ENCODE assay signal across 8 cellular contexts in the genomic region with DNA sequence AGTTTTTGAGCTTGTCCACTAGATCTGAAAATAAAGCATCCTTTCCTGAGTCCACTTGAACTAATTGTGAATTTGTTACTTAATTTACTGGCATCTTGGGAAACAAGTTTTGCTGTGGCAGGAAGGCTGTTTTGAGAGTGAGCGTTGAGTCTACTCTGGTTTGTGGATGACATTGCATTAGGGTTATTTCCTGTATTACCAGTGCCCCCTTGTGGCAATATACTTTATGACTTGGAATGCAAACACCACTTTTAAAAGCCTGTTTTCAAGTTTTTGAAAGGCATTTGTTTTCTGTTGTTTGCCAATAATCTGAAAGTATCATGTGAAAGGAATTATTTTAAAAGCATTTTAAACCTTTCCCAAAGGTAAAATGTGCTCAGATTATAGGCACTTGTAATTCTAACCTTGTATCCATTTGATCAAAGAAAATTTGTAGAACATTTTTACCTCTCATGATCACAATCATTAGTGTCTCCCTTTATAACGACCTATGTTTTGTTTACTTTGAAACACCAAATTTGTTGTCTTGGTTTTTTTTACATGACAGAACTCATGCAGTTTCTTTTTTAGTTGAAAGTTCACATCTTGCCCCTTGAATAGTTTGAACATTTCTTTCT. TPM values are rescaled to one million over a fixed set of nuclear protein-coding genes. Genes with fewer than 3 reads are reported as not detected.
A peak's percentile ranks its signal among the peaks of the same experiment; 100 is the strongest.
DNase-seq lines count a peak whose midpoint lies in the region; ATAC-seq and TF ChIP-seq lines count a peak whose summit lies in the region.

No MANE protein-coding gene starts in this region.

- H3K4me3 ChIP-seq in OCI-LY1 (ENCODE audit: low read depth, low read length, poor library complexity, severe bottlenecking) (no peak overlapping the region), cardiac fibroblast (replicated peaks in 1 of 2; ENCODE audit: low read depth in 2 of 2, low read length in 2 of 2) (no peak overlapping the region), kidney epithelial cell (ENCODE audit: low read depth, low read length) (no peak overlapping the region)

- no peaks in the 10 kb centered on the region for H3K9me2 ChIP-seq in OCI-LY1 (ENCODE audit: low read depth, low read length)

- no peaks in the 10 kb centered on the region for H3K9me3 ChIP-seq in OCI-LY1 (ENCODE audit: low read length)

- H3K27me3 Mint-ChIP-seq in activated CD8-positive, alpha-beta memory T cell treated with anti-CD3 and anti-CD28 coated beads, Interleukin-2, amount 10 ng/mL, durations not matched to agents 7 days and 5 days = peaks cover 24% of the 10 kb centered on the region

- H3K9me3 Mint-ChIP-seq in activated CD8-positive, alpha-beta memory T cell treated with anti-CD3 and anti-CD28 coated beads, Interleukin-2, amount 10 ng/mL, durations not matched to agents 7 days and 5 days (ENCODE audit: low read depth) = no peaks in the 10 kb centered on the region

- TF ChIP-seq CTCF in OCI-LY1 (IDR thresholded peaks at IDR 0.05; ENCODE audit: low read length) = peak; percentile 75
- TF ChIP-seq CTCF in cardiac fibroblast (IDR thresholded peaks at IDR 0.05; ENCODE audit: low read depth, low read length) = peak; percentile 50
- peak; percentile 48 for TF ChIP-seq CTCF in kidney epithelial cell (IDR thresholded peaks at IDR 0.05; ENCODE audit: insufficient read depth, low read length, poor library complexity, severe bottlenecking)

- H3F3A ChIP-seq in OCI-LY1 (ENCODE audit: insufficient read depth, low read length) = no peaks in the 10 kb centered on the region

- H2AFZ ChIP-seq in OCI-LY1 (ENCODE audit: low read length) = no peak overlapping the region

- H3K4me3 Mint-ChIP-seq in activated CD8-positive, alpha-beta memory T cell treated with anti-CD3 and anti-CD28 coated beads, Interleukin-2, amount 10 ng/mL, durations not matched to agents 7 days and 5 days = no peak overlapping the region

- no peaks in the 10 kb centered on the region; the same call in 1 of the 2 replicates for H3K27me3 ChIP-seq in OCI-LY1 (ENCODE audit: insufficient read depth, low read length)
- H3K27me3 ChIP-seq in kidney epithelial cell (ENCODE audit: control insufficient read depth, insufficient read depth, low read length) = no peaks in the 10 kb centered on the region

- DNase-seq in activated CD8-positive, alpha-beta memory T cell treated with anti-CD3 and anti-CD28 coated beads, Interleukin-2, amount 10 ng/mL, durations not matched to agents 7 days and 5 days = no peak
- no peak for DNase-seq in activated CD8-positive, alpha-beta memory T cell treated with anti-CD3 and anti-CD28 coated beads, Interleukin-2, amount 50 U/mL, for 48 hours
- DNase-seq in cardiac fibroblast (ENCODE audit: low read depth in 2 of 2) = peak; percentile 87 to 89
- DNase-seq in kidney epithelial cell (ENCODE audit: low read depth) = no peak
- peak; percentile 94 for DNase-seq in superior temporal gyrus (ENCODE audit: extremely low spot score)

- CTCF ChIA-PET in activated CD8-positive, alpha-beta memory T cell treated with anti-CD3 and anti-CD28 coated beads, Interleukin-2, amount 10 ng/mL, durations not matched to agents 7 days and 5 days (lab: Charles Lee) = interaction anchor here (1.2 to 4.6 kb wide), 4 partner anchors 12 to 157 kb away, joined by 4 to 24 read pairs (median 5); a partner anchor contains a TSS

- peaks cover 2% of the 10 kb centered on the region for H3K4me1 Mint-ChIP-seq in activated CD8-positive, alpha-beta memory T cell treated with anti-CD3 and anti-CD28 coated beads, Interleukin-2, amount 10 ng/mL, durations not matched to agents 7 days and 5 days

- no peak overlapping the region for H3K9ac ChIP-seq in OCI-LY1 (ENCODE audit: low read length)

- H3K36me3 ChIP-seq in OCI-LY1 (ENCODE audit: insufficient read depth, low read length) (no peaks in the 10 kb centered on the region), kidney epithelial cell (ENCODE audit: control insufficient read depth, insufficient read depth, low read length) (no peaks in the 10 kb centered on the region)

- H3K4me2 ChIP-seq in OCI-LY1 (ENCODE audit: low read length) = no peak overlapping the region

- no peaks in the 10 kb centered on the region for H3K4me1 ChIP-seq in OCI-LY1 (ENCODE audit: insufficient read depth, low read length, severe bottlenecking)

- H3K36me3 Mint-ChIP-seq in activated CD8-positive, alpha-beta memory T cell treated with anti-CD3 and anti-CD28 coated beads, Interleukin-2, amount 10 ng/mL, durations not matched to agents 7 days and 5 days = no peaks in the 10 kb centered on the region

- peak; percentile 71 for ATAC-seq in activated CD8-positive, alpha-beta memory T cell treated with anti-CD3 and anti-CD28 coated beads, Interleukin-2, amount 10 ng/mL, durations not matched to agents 7 days and 5 days
- peak; percentile 84 for ATAC-seq in GM19455 (IDR thresholded peaks at IDR 0.05; ENCODE audit: unreplicated experiment)
- ATAC-seq in HG03442 (IDR thresholded peaks at IDR 0.05; ENCODE audit: unreplicated experiment) = peak; percentile 91

- no peaks in the 10 kb centered on the region for H3K79me2 ChIP-seq in OCI-LY1 (ENCODE audit: insufficient read depth, low read length)

- no peak overlapping the region for H3K27ac ChIP-seq in OCI-LY1 (ENCODE audit: low read depth, low read length, poor library complexity, severe bottlenecking)

- no peaks in the 10 kb centered on the region for H4K20me1 ChIP-seq in OCI-LY1 (ENCODE audit: insufficient read depth, low read length)

- no peak overlapping the region for H3K27ac Mint-ChIP-seq in activated CD8-positive, alpha-beta memory T cell treated with anti-CD3 and anti-CD28 coated beads, Interleukin-2, amount 10 ng/mL, durations not matched to agents 7 days and 5 days

RNA-seq across cellular contexts. Expression of a gene that starts 18.0 kb away (rescaled TPM):
- 1 to 10 TPM; 2.1 to 3.7 TPM for total RNA-seq in activated CD8-positive, alpha-beta memory T cell treated with anti-CD3 and anti-CD28 coated beads, Interleukin-2, amount 10 ng/mL, durations not matched to agents 7 days and 5 days
- total RNA-seq in kidney epithelial cell = 11.8 and 12.3 TPM in 2 replicates

Comparison
In these comparisons a context has a peak if more than half of its experiments do, and no peak if none do; other contexts are left out.
1. DNase-seq: peak in cardiac fibroblast (2 of 2) and superior temporal gyrus (single experiment); none in activated CD8-positive, alpha-beta memory T cell treated with anti-CD3 and anti-CD28 coated beads, Interleukin-2, amount 10 ng/mL, durations not matched to agents 7 days and 5 days (single experiment), activated CD8-positive, alpha-beta memory T cell treated with anti-CD3 and anti-CD28 coated beads, Interleukin-2, amount 50 U/mL, for 48 hours (single experiment) and kidney epithelial cell (single experiment).
2. Peak in every context shown above with its lines, with median percentiles within 50 percentile points of each other: ATAC-seq and CTCF ChIP-seq.